Comparison of ENCODE assay signal across 1 cellular context in the genomic region with DNA sequence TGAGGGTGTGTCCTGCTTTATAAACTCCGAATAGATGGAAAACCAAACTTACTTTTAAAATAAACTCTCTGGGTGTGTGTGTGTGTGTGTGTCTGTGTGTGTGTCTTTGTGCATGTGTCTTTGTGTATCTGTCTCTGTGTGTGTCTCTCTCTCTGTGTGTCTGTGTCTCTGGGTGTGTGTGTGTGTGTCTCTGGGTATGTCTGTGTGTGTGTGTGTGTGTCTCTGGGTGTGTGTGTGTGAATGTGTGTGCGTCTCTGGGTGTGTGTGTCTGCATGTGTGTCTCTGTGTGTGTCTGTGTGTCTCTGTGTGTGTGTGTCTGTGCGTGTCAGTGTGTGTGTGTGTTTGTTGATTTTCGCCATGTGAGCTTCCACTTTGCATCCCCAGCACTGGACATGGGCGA.
TF ChIP-seq lines count a peak whose summit lies in the region.

No MANE protein-coding gene starts in this region.

TF ChIP-seq in A549, 52 proteins besides CTCF, POLR2A, EP300 and RAD21 (continued from another document):
- TF ChIP-seq, protein P1, sequence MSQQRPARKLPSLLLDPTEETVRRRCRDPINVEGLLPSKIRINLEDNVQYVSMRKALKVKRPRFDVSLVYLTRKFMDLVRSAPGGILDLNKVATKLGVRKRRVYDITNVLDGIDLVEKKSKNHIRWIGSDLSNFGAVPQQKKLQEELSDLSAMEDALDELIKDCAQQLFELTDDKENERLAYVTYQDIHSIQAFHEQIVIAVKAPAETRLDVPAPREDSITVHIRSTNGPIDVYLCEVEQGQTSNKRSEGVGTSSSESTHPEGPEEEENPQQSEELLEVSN (IDR thresholded peaks at IDR 0.05; ENCODE audit: borderline replicate concordance, low read depth): no peak
- TF ChIP-seq CBX2 (IDR thresholded peaks at IDR 0.05; ENCODE audit: borderline replicate concordance, low read depth): no peak
- no peak for TF ChIP-seq JUNB (IDR thresholded peaks at IDR 0.05)
